13 cellular contexts compared by ENCODE assay signal in the genomic region with DNA sequence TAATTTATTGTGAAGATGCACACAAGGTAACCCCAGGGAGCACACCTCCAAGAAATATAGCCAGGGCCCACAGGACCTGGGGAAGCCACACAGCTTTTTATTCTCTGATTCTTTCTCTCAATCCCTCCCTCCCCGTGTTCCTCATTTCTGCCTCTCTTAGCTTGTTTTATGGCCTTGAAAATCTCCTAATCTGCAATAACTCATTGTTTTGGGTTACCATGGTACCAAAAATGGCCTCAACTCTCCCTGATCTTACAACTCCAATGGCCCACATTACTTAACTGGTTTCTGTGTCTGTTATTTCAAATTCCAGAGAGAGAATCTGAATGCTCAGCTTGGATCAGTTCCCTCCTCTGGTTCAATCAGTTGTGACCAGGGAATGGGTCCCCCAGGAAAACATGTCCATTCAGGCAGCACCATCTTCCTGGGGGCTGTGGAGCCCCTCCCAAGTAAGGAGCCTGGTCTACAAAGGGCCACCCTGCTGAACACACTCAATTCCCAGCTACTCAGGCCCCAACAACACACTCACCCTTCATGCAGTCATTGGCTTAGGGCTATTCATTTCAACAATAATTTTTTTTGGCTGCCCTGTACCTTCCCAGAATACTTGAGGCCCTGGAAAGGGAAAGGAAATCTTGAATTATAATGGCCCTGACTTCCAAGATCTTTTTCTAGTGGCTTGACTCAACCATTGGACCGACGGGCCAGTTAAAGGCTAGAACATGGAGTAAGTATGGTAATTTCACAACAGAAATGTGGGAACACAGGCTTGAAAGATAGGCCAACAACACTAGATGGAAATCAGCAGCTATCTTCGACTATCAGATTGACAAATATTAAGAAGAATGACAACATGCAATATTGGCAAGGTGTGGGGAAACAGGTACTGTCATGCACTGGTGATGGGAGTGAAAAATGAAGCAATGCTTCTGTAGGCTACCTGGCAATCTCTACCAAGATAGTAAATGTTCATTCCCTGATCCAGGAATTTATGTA. TPM values are rescaled to one million over a fixed set of nuclear protein-coding genes. Genes with fewer than 3 reads are reported as not detected.
DNase-seq lines count a peak whose midpoint lies in the region; ATAC-seq and TF ChIP-seq lines count a peak whose summit lies in the region.
"Had no signal": no experiment of that assay in that cellular context is flagged by ENCODE, and none has a peak within 500 bp of the region (broad histone marks: within the 10 kb centered on the region; RNA-seq: fewer than 3 reads in every experiment).

No MANE protein-coding gene starts in this region.

- H3K4me1 Mint-ChIP-seq in Caco-2 (ENCODE audit: low read depth, unreplicated experiment): peaks cover 33% of the 10 kb centered on the region
- H3K4me1 Mint-ChIP-seq in activated CD4-positive, alpha-beta memory T cell treated with anti-CD3 and anti-CD28 coated beads, Interleukin-2, amount 10 ng/mL, durations not matched to agents 7 days and 5 days: peaks cover 29% of the 10 kb centered on the region
- peaks cover under 1% of the 10 kb centered on the region for H3K4me1 Mint-ChIP-seq in Calu3 (ENCODE audit: low read depth, unreplicated experiment)

- H3K27me3 ChIP-seq in Caco-2 (replicated peaks; ENCODE audit: control insufficient read depth, insufficient read depth, low read length) (no peaks in the 10 kb centered on the region), adrenal gland (no peaks in the 10 kb centered on the region), gastroesophageal sphincter (no peaks in the 10 kb centered on the region), psoas muscle (ENCODE audit: insufficient read depth in 3 of 3, low read length in 2 of 3) (no peaks in the 10 kb centered on the region)

- H3K36me3 ChIP-seq in Caco-2 (ENCODE audit: control insufficient read depth, insufficient read depth, low read length) (no peaks in the 10 kb centered on the region), adrenal gland (replicated peaks in 1 of 2) (no peaks in the 10 kb centered on the region), gastroesophageal sphincter (no peaks in the 10 kb centered on the region), psoas muscle (ENCODE audit: insufficient read depth in 1 of 2, low read depth in 1 of 2) (no peaks in the 10 kb centered on the region)

- no peak for TF ChIP-seq CTCF in Caco-2 (IDR thresholded peaks at IDR 0.05; ENCODE audit: insufficient read depth in 1 of 2, low read depth in 1 of 2, low read length in 1 of 2, severe bottlenecking in 1 of 2, unreplicated experiment in 1 of 2)
- TF ChIP-seq CTCF in adrenal gland (IDR thresholded peaks at IDR 0.05): no peak
- TF ChIP-seq CTCF in gastroesophageal sphincter (IDR thresholded peaks at IDR 0.05): no peak
- no peak for TF ChIP-seq CTCF in psoas muscle (IDR thresholded peaks at IDR 0.05)
- TF ChIP-seq CTCF in Calu3 (IDR thresholded peaks at IDR 0.05; ENCODE audit: unreplicated experiment): no peak

- H3K36me3 Mint-ChIP-seq in Caco-2 (ENCODE audit: insufficient read depth, unreplicated experiment): no peaks in the 10 kb centered on the region
- peaks cover 2% of the 10 kb centered on the region for H3K36me3 Mint-ChIP-seq in activated CD4-positive, alpha-beta memory T cell treated with anti-CD3 and anti-CD28 coated beads, Interleukin-2, amount 10 ng/mL, durations not matched to agents 7 days and 5 days (ENCODE audit: low read depth)
- no peaks in the 10 kb centered on the region for H3K36me3 Mint-ChIP-seq in Calu3 (ENCODE audit: insufficient read depth, unreplicated experiment)

- H3K27ac ChIP-seq in adrenal gland (peak overlapping the region in 3 of 5 donors; percentile 37 to 70 (median 38)), gastroesophageal sphincter (peak overlapping the region in 3 of 4 donors; percentile 41 to 55 (median 51)), psoas muscle (no peak overlapping the region)

- TF ChIP-seq POLR2A in adrenal gland (IDR thresholded peaks at IDR 0.05): no peak
- TF ChIP-seq POLR2A in gastroesophageal sphincter (IDR thresholded peaks at IDR 0.05): no peak

- peak; percentile 77 for ATAC-seq in gastroesophageal sphincter
- ATAC-seq in psoas muscle: peak in 3 of 4 donors; percentile 46 to 66 (median 61)

- no peak for TF ChIP-seq EP300 in gastroesophageal sphincter (IDR thresholded peaks at IDR 0.05)

- WGBS in adrenal gland, 4 donors: 67 to 78% (median 76%) methylated on average over 4 of the region's 4 CpGs
- WGBS in gastroesophageal sphincter (ENCODE audit: low coverage in 1 of 2), 2 donors: 72 to 83% methylated on average over 3 to 4 of the region's 4 CpGs
- 73 to 84% (median 74%) methylated on average over 4 of the region's 4 CpGs for WGBS in psoas muscle, 3 donors

- no peak for DNase-seq in Caco-2
- DNase-seq in adrenal gland: peak in 2 of 7 donors; percentile 12 to 41
- no peak for DNase-seq in psoas muscle
- no peak for DNase-seq in cerebellar nuclear complex (lab: John Stamatoyannopoulos, UW)
- DNase-seq in NCI-H2171 (lab: John Stamatoyannopoulos, UW): no peak
- DNase-seq in activated CD4-positive, alpha-beta memory T cell treated with anti-CD3 and anti-CD28 coated beads, Interleukin-2, amount 10 ng/mL, durations not matched to agents 7 days and 5 days: no peak
- DNase-seq in Calu3: no peak
- DNase-seq: activated B cell treated with CpG ODN at 0.5 μM for 24 hours, cortex of kidney, MV-4-11 had no signal

- CTCF ChIA-PET in Caco-2 (lab: Charles Lee) (no interaction called here), Calu3 (lab: Charles Lee) (interaction anchor here (0.7 kb wide), 1 partner anchor 20 kb away, joined by 6 read pairs; no protein-coding TSS in a partner anchor)
- CTCF ChIA-PET in activated CD4-positive, alpha-beta memory T cell treated with anti-CD3 and anti-CD28 coated beads, Interleukin-2, amount 10 ng/mL, durations not matched to agents 7 days and 5 days (lab: Charles Lee): interaction anchor here (2.1 kb wide), 1 partner anchor 103 kb away, joined by 6 read pairs; no protein-coding TSS in a partner anchor

- H3K27ac Mint-ChIP-seq in Caco-2 (ENCODE audit: unreplicated experiment) (peak overlapping the region; percentile 30), Calu3 (ENCODE audit: unreplicated experiment) (no peak overlapping the region)
- no peak overlapping the region for H3K27ac Mint-ChIP-seq in activated CD4-positive, alpha-beta memory T cell treated with anti-CD3 and anti-CD28 coated beads, Interleukin-2, amount 10 ng/mL, durations not matched to agents 7 days and 5 days
- H3K27ac Mint-ChIP-seq: activated B cell treated with CpG ODN at 0.5 μM for 24 hours; stimulated activated naive CD8-positive, alpha-beta T cell treated with anti-CD3 and anti-CD28 coated beads, Interleukin-15, Interleukin-2, amounts not matched to agents 100 ng/mL and 50 ng/mL, for 24 hours; T-helper 1 cell treated with Interleukin-12 subunit alpha and Interleukin-12 subunit beta and Interleukin-4 antibody, amounts not matched to agents 30 μg/mL and 1 μg/mL, for 36 hours had no signal

- no peaks in the 10 kb centered on the region for H3K27me3 Mint-ChIP-seq in Caco-2 (ENCODE audit: insufficient read depth, unreplicated experiment)
- peaks cover 2% of the 10 kb centered on the region for H3K27me3 Mint-ChIP-seq in activated CD4-positive, alpha-beta memory T cell treated with anti-CD3 and anti-CD28 coated beads, Interleukin-2, amount 10 ng/mL, durations not matched to agents 7 days and 5 days
- H3K27me3 Mint-ChIP-seq in Calu3 (ENCODE audit: unreplicated experiment): peaks cover 3% of the 10 kb centered on the region
- H3K27me3 Mint-ChIP-seq: activated B cell treated with CpG ODN at 0.5 μM for 24 hours; stimulated activated naive CD8-positive, alpha-beta T cell treated with anti-CD3 and anti-CD28 coated beads, Interleukin-15, Interleukin-2, amounts not matched to agents 100 ng/mL and 50 ng/mL, for 24 hours had no signal

- peaks cover 39% of the 10 kb centered on the region for H3K4me1 ChIP-seq in Caco-2
- peaks cover 24 to 34% of the 10 kb centered on the region in 2 donors for H3K4me1 ChIP-seq in adrenal gland (replicated peaks in 1 of 2)
- H3K4me1 ChIP-seq in gastroesophageal sphincter: peaks cover 0 to 14% (median 2%) of the 10 kb centered on the region in 3 donors
- H3K4me1 ChIP-seq in psoas muscle: peaks cover 2% of the 10 kb centered on the region

- intact Hi-C loops in Caco-2 (cut with micrococcal nuclease; ENCODE audit: unreplicated experiment) (no loop called here), adrenal gland (cut with DNase I) (no loop called here), psoas muscle (cut with DNase I) (no loop called here), Calu3 (cut with micrococcal nuclease; ENCODE audit: unreplicated experiment) (no loop called here)

- BruUV-seq in Caco-2 (replicated peaks; lab: Mats Ljungman, UMichigan) (no TSS peak), Calu3 (replicated peaks; lab: Mats Ljungman, UMichigan) (no TSS peak)

- H3K9me3 ChIP-seq in Caco-2: no peaks in the 10 kb centered on the region
- no peaks in the 10 kb centered on the region for H3K9me3 ChIP-seq in adrenal gland (replicated peaks in 1 of 3)
- no peaks in the 10 kb centered on the region for H3K9me3 ChIP-seq in gastroesophageal sphincter
- no peaks in the 10 kb centered on the region for H3K9me3 ChIP-seq in psoas muscle

- POLR2A ChIA-PET in Caco-2 (lab: Charles Lee): no interaction called here
- POLR2A ChIA-PET in activated CD4-positive, alpha-beta memory T cell treated with anti-CD3 and anti-CD28 coated beads, Interleukin-2, amount 10 ng/mL, durations not matched to agents 7 days and 5 days (lab: Charles Lee): no interaction called here

- H3K9me3 Mint-ChIP-seq in Caco-2 (ENCODE audit: unreplicated experiment) (no peaks in the 10 kb centered on the region), Calu3 (ENCODE audit: low read depth, unreplicated experiment) (no peaks in the 10 kb centered on the region)
- no peaks in the 10 kb centered on the region for H3K9me3 Mint-ChIP-seq in activated CD4-positive, alpha-beta memory T cell treated with anti-CD3 and anti-CD28 coated beads, Interleukin-2, amount 10 ng/mL, durations not matched to agents 7 days and 5 days
- H3K9me3 Mint-ChIP-seq: activated B cell treated with CpG ODN at 0.5 μM for 24 hours; T-helper 1 cell treated with Interleukin-12 subunit alpha and Interleukin-12 subunit beta and Interleukin-4 antibody, amounts not matched to agents 30 μg/mL and 1 μg/mL, for 36 hours had no signal

- H3K4me3 ChIP-seq in Caco-2 (ENCODE audit: low read depth, low read length): no peak overlapping the region
- H3K4me3 ChIP-seq in adrenal gland: no peak overlapping the region
- no peak overlapping the region for H3K4me3 ChIP-seq in gastroesophageal sphincter
- no peak overlapping the region for H3K4me3 ChIP-seq in psoas muscle

- H3K4me3 Mint-ChIP-seq in Caco-2 (ENCODE audit: unreplicated experiment) (no peak overlapping the region), Calu3 (ENCODE audit: low read depth, unreplicated experiment) (no peak overlapping the region)
- H3K4me3 Mint-ChIP-seq in activated CD4-positive, alpha-beta memory T cell treated with anti-CD3 and anti-CD28 coated beads, Interleukin-2, amount 10 ng/mL, durations not matched to agents 7 days and 5 days: no peak overlapping the region
- H3K4me3 Mint-ChIP-seq: activated B cell treated with CpG ODN at 0.5 μM for 24 hours; stimulated activated naive CD8-positive, alpha-beta T cell treated with anti-CD3 and anti-CD28 coated beads, Interleukin-15, Interleukin-2, amounts not matched to agents 100 ng/mL and 50 ng/mL, for 24 hours; T-helper 1 cell treated with Interleukin-12 subunit alpha and Interleukin-12 subunit beta and Interleukin-4 antibody, amounts not matched to agents 30 μg/mL and 1 μg/mL, for 36 hours had no signal

RNA-seq across cellular contexts. Expression of a gene that starts 41.6 kb away (rescaled TPM):
- total RNA-seq in Caco-2 (2022) (3.4 and 4.1 TPM in 2 replicates), adrenal gland (100 to 1,000 TPM in 4 of 8 donors, 10 to 100 TPM in 4; 61.2 to 172 (median 111) TPM), gastroesophageal sphincter (10 to 100 TPM; 15.2 to 55.9 (median 22.7) TPM), psoas muscle (10 to 100 TPM in 3 of 4 donors, 1 to 10 TPM in 1; 7.9 to 19.5 (median 12.4) TPM), Calu3 (2022) (3.5 and 3.8 TPM in 2 replicates)
- polyA plus RNA-seq in adrenal gland (10 to 100 TPM; 79.2 to 96.4 (median 79.7) TPM), psoas muscle (10 to 100 TPM; 14.6 to 35.6 (median 15.3) TPM)
- 10 to 100 TPM; 58.3 to 67.1 TPM for total RNA-seq in activated CD4-positive, alpha-beta memory T cell treated with anti-CD3 and anti-CD28 coated beads, Interleukin-2, amount 10 ng/mL, durations not matched to agents 7 days and 5 days
